ENCODE assay signal across 23 cellular contexts in genomic region chr6:138554146-138554545, GRCh38.
"Had no signal": no experiment of that assay in that cellular context is flagged by ENCODE, and none has a peak within 500 bp of the region (broad histone marks: within the 10 kb centered on the region; RNA-seq: fewer than 3 reads in every experiment).

No MANE protein-coding gene starts in this region.

- H3K36me3 Mint-ChIP-seq: activated CD8-positive, alpha-beta memory T cell treated with anti-CD3 and anti-CD28 coated beads, Interleukin-2, amount 10 ng/mL, durations not matched to agents 7 days and 5 days; activated naive CD4-positive, alpha-beta T cell treated with anti-CD3 and anti-CD28 coated beads, Interleukin-2, amount 50 U/mL, for 72 hours; naive thymus-derived CD4-positive, alpha-beta T cell had no signal

- H3K27ac ChIP-seq: esophagus squamous epithelium, ovary, spleen, tibial nerve had no signal

- H3K36me3 ChIP-seq: esophagus squamous epithelium, heart right ventricle, left ventricle myocardium inferior, ovary, spleen, tibial nerve had no signal

- H3K27ac Mint-ChIP-seq: activated CD4-positive, alpha-beta memory T cell treated with anti-CD3 and anti-CD28 coated beads, Interleukin-2, amount 10 ng/mL, durations not matched to agents 7 days and 5 days; activated CD4-positive, alpha-beta T cell treated with anti-CD3 and anti-CD28 coated beads, Interleukin-2, amount 10 ng/mL, durations not matched to agents 7 days and 5 days; activated CD8-positive, alpha-beta memory T cell treated with anti-CD3 and anti-CD28 coated beads, Interleukin-2, amount 10 ng/mL, durations not matched to agents 7 days and 5 days; activated naive CD4-positive, alpha-beta T cell treated with anti-CD3 and anti-CD28 coated beads, Interleukin-2, amount 50 U/mL, for 72 hours; activated T-helper 2 cell treated with anti-CD3 and anti-CD28 coated beads, Interferon-gamma antibody, Interleukin-2, Interleukin-4, amounts not matched to agents 10 μg/mL and 5 μg/mL and 100 μg/mL, durations not matched to agents 14 hours and 24 hours and 36 hours; naive thymus-derived CD4-positive, alpha-beta T cell; T-helper 17 cell had no signal

- H3K4me1 Mint-ChIP-seq: activated CD4-positive, alpha-beta memory T cell treated with anti-CD3 and anti-CD28 coated beads, Interleukin-2, amount 10 ng/mL, durations not matched to agents 7 days and 5 days; activated CD4-positive, alpha-beta T cell treated with anti-CD3 and anti-CD28 coated beads, Interleukin-2, amount 10 ng/mL, durations not matched to agents 7 days and 5 days; activated CD8-positive, alpha-beta memory T cell treated with anti-CD3 and anti-CD28 coated beads, Interleukin-2, amount 10 ng/mL, durations not matched to agents 7 days and 5 days had no signal

- ATAC-seq: activated CD8-positive, alpha-beta memory T cell treated with anti-CD3 and anti-CD28 coated beads, Interleukin-2, amount 10 ng/mL, durations not matched to agents 7 days and 5 days; heart right ventricle; naive thymus-derived CD4-positive, alpha-beta T cell; right cardiac atrium; T-helper 17 cell had no signal

- H3K9me3 Mint-ChIP-seq: activated CD4-positive, alpha-beta memory T cell treated with anti-CD3 and anti-CD28 coated beads, Interleukin-2, amount 10 ng/mL, durations not matched to agents 7 days and 5 days; activated CD4-positive, alpha-beta T cell treated with anti-CD3 and anti-CD28 coated beads, Interleukin-2, amount 10 ng/mL, durations not matched to agents 7 days and 5 days; activated naive CD4-positive, alpha-beta T cell treated with anti-CD3 and anti-CD28 coated beads, Interleukin-2, amount 50 U/mL, for 72 hours; activated T-helper 2 cell treated with anti-CD3 and anti-CD28 coated beads, Interferon-gamma antibody, Interleukin-2, Interleukin-4, amounts not matched to agents 10 μg/mL and 5 μg/mL and 100 μg/mL, durations not matched to agents 14 hours and 24 hours and 36 hours; naive thymus-derived CD4-positive, alpha-beta T cell had no signal

- H3K27me3 ChIP-seq: esophagus squamous epithelium, heart right ventricle, ovary, spleen, tibial nerve had no signal

- H3K4me3 Mint-ChIP-seq: activated CD4-positive, alpha-beta memory T cell treated with anti-CD3 and anti-CD28 coated beads, Interleukin-2, amount 10 ng/mL, durations not matched to agents 7 days and 5 days; activated CD4-positive, alpha-beta T cell treated with anti-CD3 and anti-CD28 coated beads, Interleukin-2, amount 10 ng/mL, durations not matched to agents 7 days and 5 days; activated CD8-positive, alpha-beta memory T cell treated with anti-CD3 and anti-CD28 coated beads, Interleukin-2, amount 10 ng/mL, durations not matched to agents 7 days and 5 days; naive thymus-derived CD4-positive, alpha-beta T cell; T-helper 17 cell had no signal

- H3K4me3 ChIP-seq: esophagus squamous epithelium, heart right ventricle, ovary, spleen, tibial nerve had no signal

- DNase-seq: activated CD4-positive, alpha-beta memory T cell treated with anti-CD3 and anti-CD28 coated beads, Interleukin-2, amount 10 ng/mL, durations not matched to agents 7 days and 5 days; activated CD4-positive, alpha-beta T cell treated with anti-CD3 and anti-CD28 coated beads for 1 hour; activated CD4-positive, alpha-beta T cell treated with anti-CD3 and anti-CD28 coated beads, Interleukin-2, amount 10 ng/mL, durations not matched to agents 7 days and 5 days; activated CD8-positive, alpha-beta memory T cell treated with anti-CD3 and anti-CD28 coated beads, Interleukin-2, amount 10 ng/mL, durations not matched to agents 7 days and 5 days; activated T-cell treated with anti-CD3 and anti-CD28 coated beads, Interleukin-2, amount 50 U/mL, for 48 hours; dermis blood vessel endothelial cell; effector CD4-positive, alpha-beta T cell; esophagus squamous epithelium; foreskin melanocyte; heart right ventricle; left ventricle myocardium inferior; mammary epithelial cell; midbrain; naive thymus-derived CD4-positive, alpha-beta T cell; ovary; right cardiac atrium; spleen; stimulated activated naive CD4-positive, alpha-beta T cell treated with Interleukin-2 at 50 U/mL for 16 hours; T-helper 17 cell; T1000 had no signal

- H3K9me3 ChIP-seq: esophagus squamous epithelium, heart right ventricle, left ventricle myocardium inferior, ovary, spleen, tibial nerve had no signal
